In the genomic region with DNA sequence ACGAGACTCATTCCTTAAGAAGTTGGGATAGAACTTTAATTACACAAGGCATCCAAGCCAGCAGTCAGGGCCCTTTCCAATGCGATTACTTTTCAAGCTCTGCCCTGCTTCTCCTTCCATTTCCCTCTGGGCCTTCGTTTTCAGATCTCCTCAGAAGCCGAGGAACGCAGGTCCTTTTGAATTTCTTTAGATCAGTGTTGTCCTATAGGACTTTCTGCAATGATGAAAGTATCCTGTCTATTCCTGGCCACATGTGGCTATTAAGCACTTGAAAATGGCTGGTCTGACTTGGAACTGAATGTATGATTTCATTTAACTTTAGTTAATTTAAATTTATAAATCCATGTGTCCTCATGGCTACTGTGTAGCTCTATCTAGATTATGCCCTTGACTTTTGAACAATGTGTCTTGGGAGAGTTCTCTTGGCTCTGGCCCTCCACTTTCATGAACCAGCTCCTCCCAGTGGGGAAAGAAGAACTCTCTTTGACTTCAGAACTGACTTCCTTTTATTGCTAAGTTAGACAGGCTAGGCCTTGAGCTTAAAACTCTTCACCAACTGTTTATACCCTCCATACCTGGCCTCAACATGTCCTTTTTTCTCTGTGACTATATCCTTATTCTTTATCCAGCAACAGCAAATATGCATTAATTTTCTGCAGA, we compare ENCODE assay signal across 8 cellular contexts. TPM values are rescaled to one million over a fixed set of nuclear protein-coding genes. Genes with fewer than 3 reads are reported as not detected.
DNase-seq lines count a peak whose midpoint lies in the region; ATAC-seq, FAIRE-seq and TF ChIP-seq lines count a peak whose summit lies in the region.

No MANE protein-coding gene starts in this region.

- H2BK15ac ChIP-seq in mesenchymal stem cell (ENCODE audit: low read depth, poor library complexity, severe bottlenecking) = no peak overlapping the region

- H3K9me3 ChIP-seq in Caco-2 = no peaks in the 10 kb centered on the region
- no peaks in the 10 kb centered on the region for H3K9me3 ChIP-seq in mammary epithelial cell (replicated peaks; ENCODE audit: insufficient read depth, low read length)
- no peaks in the 10 kb centered on the region for H3K9me3 ChIP-seq in mesenchymal stem cell (ENCODE audit: control insufficient read depth, low read length)
- no peaks in the 10 kb centered on the region for H3K9me3 ChIP-seq in GM23248 (ENCODE audit: low read depth)

- H3K4me1 ChIP-seq in Caco-2 (peaks cover 75% of the 10 kb centered on the region), mammary epithelial cell (ENCODE audit: insufficient read depth, low read length) (peaks cover 83% of the 10 kb centered on the region), mesenchymal stem cell (ENCODE audit: control insufficient read depth, insufficient read depth, low read depth, low read length) (peaks cover 6% of the 10 kb centered on the region), GM23248 (ENCODE audit: insufficient read depth) (peaks cover 64% of the 10 kb centered on the region)

- H2BK12ac ChIP-seq in mesenchymal stem cell (ENCODE audit: low read length in 2 of 2) = no peak overlapping the region

- intact Hi-C loops in Caco-2 (cut with micrococcal nuclease; ENCODE audit: unreplicated experiment) (loop anchor here (5.0 to 10.0 kb wide), 3 partner anchors 184 to 584 kb away; no protein-coding TSS in a partner anchor), mammary epithelial cell (cut with micrococcal nuclease) (loop anchor here (5.0 to 10.0 kb wide), 6 partner anchors 117 to 584 kb away; no protein-coding TSS in a partner anchor)

- H3K4me3 ChIP-seq in Caco-2 (ENCODE audit: low read depth, low read length) (no peak overlapping the region), mammary epithelial cell (replicated peaks in 1 of 3; ENCODE audit: insufficient read depth in 1 of 3, low read depth in 2 of 3, low read length in 3 of 3) (no peak overlapping the region), mesenchymal stem cell (ENCODE audit: insufficient read depth in 1 of 2, low read depth in 1 of 2, low read length in 2 of 2) (no peak overlapping the region), GM23248 (no peak overlapping the region)

- 3% methylated on average over 4 of the region's 5 CpGs for WGBS in mammary epithelial cell (ENCODE audit: low coverage, missing lambda C conversion rate)
- WGBS in mesenchymal stem cell = 100% methylated on average over 5 of the region's 5 CpGs
- WGBS in GM23248 (ENCODE audit: low coverage in 1 of 2, low lambda C conversion rate in 2 of 2, missing lambda C conversion rate in 2 of 2), 2 experiments = 97 to 100% methylated on average over 5 of the region's 5 CpGs

- no TSS peak for BruUV-seq in Caco-2 (replicated peaks; lab: Mats Ljungman, UMichigan)
- BruUV-seq in mammary epithelial cell (replicated peaks; lab: Mats Ljungman, UMichigan) = no TSS peak

- H4K8ac ChIP-seq in mesenchymal stem cell (ENCODE audit: low read length) = no peak overlapping the region

- H3K4me2 ChIP-seq in mammary epithelial cell (ENCODE audit: insufficient read depth, low read depth, low read length) = peak overlapping the region; percentile 43
- no peak overlapping the region for H3K4me2 ChIP-seq in mesenchymal stem cell (ENCODE audit: low read length, poor library complexity, severe bottlenecking)
- H3K4me2 ChIP-seq in GM23248 (ENCODE audit: unreplicated experiment) = no peak overlapping the region

- H3K14ac ChIP-seq in mesenchymal stem cell (ENCODE audit: low read length in 2 of 2) = no peak overlapping the region

- dilution Hi-C loops in mammary epithelial cell (cut with HindIII; ENCODE audit: low sequenced_read_pairs) = no loop called here

- H3K79me2 ChIP-seq in mammary epithelial cell (ENCODE audit: insufficient read depth, low read length) (peaks cover 98% of the 10 kb centered on the region), GM23248 (ENCODE audit: insufficient read depth) (peaks cover 100% of the 10 kb centered on the region)

- no peaks in the 10 kb centered on the region for H3K27me3 Mint-ChIP-seq in Caco-2 (ENCODE audit: insufficient read depth, unreplicated experiment)

- H4K20me1 ChIP-seq in mammary epithelial cell (ENCODE audit: insufficient read depth, low read length) (peaks cover 11% of the 10 kb centered on the region), GM23248 (ENCODE audit: insufficient read depth) (no peaks in the 10 kb centered on the region)

- peak in 1 of 2 experiments; percentile 11 for TF ChIP-seq CTCF in Caco-2 (IDR thresholded peaks at IDR 0.05; ENCODE audit: insufficient read depth in 1 of 2, low read depth in 1 of 2, low read length in 1 of 2, severe bottlenecking in 1 of 2, unreplicated experiment in 1 of 2)
- TF ChIP-seq CTCF in mammary epithelial cell (conservative IDR thresholded peaks at IDR 0.05 in 1 of 2, IDR thresholded peaks at IDR 0.05 in 1 of 2; ENCODE audit: extremely low read depth in 1 of 2, insufficient read depth in 1 of 2, low read depth in 1 of 2, low read length in 2 of 2) = peak; percentile 11 to 53
- TF ChIP-seq CTCF in D721Med (IDR thresholded peaks at IDR 0.05; ENCODE audit: insufficient read depth, missing control alignments) = no peak

- no peaks in the 10 kb centered on the region for H3K9me2 ChIP-seq in GM23248 (ENCODE audit: insufficient read depth)

- peak overlapping the region; percentile 79 for H3K27ac Mint-ChIP-seq in Caco-2 (ENCODE audit: unreplicated experiment)

- H3K36me3 Mint-ChIP-seq in Caco-2 (ENCODE audit: insufficient read depth, unreplicated experiment) = peaks cover 80% of the 10 kb centered on the region

- peak overlapping the region in 1 of 2 experiments; percentile 6 for H3K18ac ChIP-seq in mesenchymal stem cell (ENCODE audit: low read depth in 1 of 2, low read length in 2 of 2)

- peaks cover 54% of the 10 kb centered on the region for H3K4me1 Mint-ChIP-seq in Caco-2 (ENCODE audit: low read depth, unreplicated experiment)

- H3K27ac ChIP-seq in mammary epithelial cell (ENCODE audit: insufficient read depth, low read depth, low read length) (peak overlapping the region; percentile 30), mesenchymal stem cell (ENCODE audit: low read length, poor library complexity, severe bottlenecking) (no peak overlapping the region), GM23248 (no peak overlapping the region)

- FAIRE-seq in D721Med (lab: Jason Lieb, UNC) = no peak
- FAIRE-seq in urothelium cell line (lab: Jason Lieb, UNC) = no peak

- no peaks in the 10 kb centered on the region; the same call in 1 of the 2 replicates for H3K36me3 ChIP-seq in Caco-2 (ENCODE audit: control insufficient read depth, insufficient read depth, low read length)
- H3K36me3 ChIP-seq in mammary epithelial cell (ENCODE audit: insufficient read depth, low read length) = peaks cover 47% of the 10 kb centered on the region
- H3K36me3 ChIP-seq in mesenchymal stem cell (ENCODE audit: control insufficient read depth in 1 of 2, insufficient read depth in 2 of 2, low read depth in 1 of 2, low read length in 2 of 2) = peaks cover 4 to 85% of the 10 kb centered on the region in 2 experiments
- H3K36me3 ChIP-seq in GM23248 (ENCODE audit: low read depth) = peaks cover 35% of the 10 kb centered on the region

- H3F3A ChIP-seq in GM23248 (ENCODE audit: insufficient read depth) = peaks cover 71% of the 10 kb centered on the region

- in situ Hi-C loops in mammary epithelial cell (cut with MboI; ENCODE audit: low sequenced_read_pairs in 2 of 2) = no loop called here
- in situ Hi-C loops in GM23248 (cut with MboI) = no loop called here

- H3K4ac ChIP-seq in mesenchymal stem cell (ENCODE audit: low read depth in 1 of 2, low read length in 2 of 2) = no peak overlapping the region

- POLR2A ChIA-PET in Caco-2 (lab: Charles Lee) = interaction anchor here (1.2 kb wide), 1 partner anchor 23 kb away, joined by 3 read pairs; the partner anchor contains the start of gene TGFBR2

- peak overlapping the region; percentile 17 for H3K9ac ChIP-seq in mammary epithelial cell (ENCODE audit: insufficient read depth, low read length)
- H3K9ac ChIP-seq in mesenchymal stem cell (ENCODE audit: low read length) = no peak overlapping the region
- no peak overlapping the region for H3K9ac ChIP-seq in GM23248

- no peak overlapping the region for H2BK120ac ChIP-seq in mesenchymal stem cell (ENCODE audit: low read depth, low read length)

- peaks cover 9% of the 10 kb centered on the region for H3K79me1 ChIP-seq in mesenchymal stem cell (replicated peaks; ENCODE audit: low read length, poor library complexity, severe bottlenecking)

- H3K9me3 Mint-ChIP-seq in Caco-2 (ENCODE audit: unreplicated experiment) = no peaks in the 10 kb centered on the region

- H3K27me3 ChIP-seq in Caco-2 (replicated peaks; ENCODE audit: control insufficient read depth, insufficient read depth, low read length) = no peaks in the 10 kb centered on the region
- no peaks in the 10 kb centered on the region for H3K27me3 ChIP-seq in mammary epithelial cell (ENCODE audit: insufficient read depth, low read length)
- H3K27me3 ChIP-seq in mesenchymal stem cell (ENCODE audit: control insufficient read depth in 1 of 2, insufficient read depth in 1 of 2, low read length in 2 of 2) = no peaks in the 10 kb centered on the region
- no peaks in the 10 kb centered on the region for H3K27me3 ChIP-seq in GM23248 (replicated peaks; ENCODE audit: insufficient read depth)

- H2BK5ac ChIP-seq in mesenchymal stem cell (ENCODE audit: low read depth, low read length, poor library complexity, severe bottlenecking) = no peak overlapping the region

- DNase-seq in Caco-2 = peak in 1 of 2 experiments; percentile 27
- peak; percentile 72 for DNase-seq in MV-4-11 (lab: John Stamatoyannopoulos, UW)
- DNase-seq in mammary epithelial cell = no peak
- peak; percentile 35 for DNase-seq in mesenchymal stem cell
- DNase-seq in D721Med (ENCODE audit: insufficient read length, low spot score) = no peak
- DNase-seq in urothelium cell line (ENCODE audit: low spot score) = no peak
- no peak for DNase-seq in GM23248

- CTCF ChIA-PET in Caco-2 (lab: Charles Lee) = interaction anchor here (0.6 to 1.7 kb wide), 2 partner anchors 20 to 587 kb away, joined by 3 to 4 read pairs; no protein-coding TSS in a partner anchor
- CTCF ChIA-PET in mammary epithelial cell (lab: Charles Lee; ENCODE audit: low non-redundant PET) = interaction anchor here (0.6 to 0.7 kb wide), 4 partner anchors 145 to 475 kb away, joined by 3 to 5 read pairs (median 4); no protein-coding TSS in a partner anchor

- H4K91ac ChIP-seq in mesenchymal stem cell (ENCODE audit: low read length) = no peak overlapping the region

- no peak for ATAC-seq in GM21717 (IDR thresholded peaks at IDR 0.05; ENCODE audit: unreplicated experiment)

- H2AFZ ChIP-seq in mammary epithelial cell (ENCODE audit: low read depth, low read length) (no peak overlapping the region), mesenchymal stem cell (ENCODE audit: low read depth, low read length) (no peak overlapping the region), GM23248 (no peak overlapping the region)

- H3K4me3 Mint-ChIP-seq in Caco-2 (ENCODE audit: unreplicated experiment) = peak overlapping the region; percentile 16

- no peak overlapping the region for H2AK5ac ChIP-seq in mesenchymal stem cell (ENCODE audit: low read length, severe bottlenecking)

- H3K23ac ChIP-seq in mesenchymal stem cell (ENCODE audit: low read length in 2 of 2) = no peak overlapping the region

RNA-seq across cellular contexts. Expression of gene TGFBR2, which starts 22.7 kb away (rescaled TPM):
- total RNA-seq in Caco-2 (2022) (40.5 and 41.9 TPM in 2 replicates), mammary epithelial cell (100 to 1,000 TPM; 149 to 179 TPM)
- polyA plus RNA-seq in mammary epithelial cell (289 TPM), GM23248 (2016; fragmentation: Nextera tagmentation; extraction: Ambion mirVana) (134 and 135 TPM in 2 replicates)
- polyA minus RNA-seq in mammary epithelial cell = 320 TPM
- 195 TPM for polyA plus RNA-seq in mesenchymal stem cell (2013, experiment 1 of 2)
- 202 TPM for polyA plus RNA-seq in mesenchymal stem cell (2013, experiment 2 of 2)
- 179 and 188 TPM in 2 replicates for total RNA-seq in GM23248 (2014; rRNA removed; shearing (Covaris generic))

Comparison
In these comparisons a context has a peak if more than half of its experiments do, and no peak if none do; other contexts are left out.
1. DNase-seq: peak in MV-4-11 (single experiment) and mesenchymal stem cell (single experiment); none in mammary epithelial cell (single experiment), D721Med (single experiment), urothelium cell line (single experiment) and GM23248 (single experiment).